Comparison of ENCODE assay signal across 8 cellular contexts in genomic region chr2:200963129-200963917, GRCh38. TPM values are rescaled to one million over a fixed set of nuclear protein-coding genes. Genes with fewer than 3 reads are reported as not detected.
DNase-seq lines count a peak whose midpoint lies in the region; ATAC-seq, FAIRE-seq and TF ChIP-seq lines count a peak whose summit lies in the region.

ORC2 (minus strand) TSS chr2:200963660; CDS start chr2:200958123, 5,537 bp downstream.

- no peaks in the 10 kb centered on the region for H3K9me3 ChIP-seq in OCI-LY3 (ENCODE audit: insufficient read depth, low read length)
- H3K9me3 ChIP-seq in endothelial cell of umbilical vein (replicated peaks; ENCODE audit: control insufficient read depth, insufficient read depth, low read length) = no peaks in the 10 kb centered on the region

- H3K9ac ChIP-seq in OCI-LY3 (ENCODE audit: low read length) = peak within 1 kb of the TSS; percentile 82
- H3K9ac ChIP-seq in endothelial cell of umbilical vein (replicated peaks; ENCODE audit: extremely low read depth, insufficient read depth, low read length) = peak within 1 kb of the TSS; percentile 87

- H4K20me1 ChIP-seq in OCI-LY3 (ENCODE audit: insufficient read depth, low read length) (peaks cover 11% of the 10 kb centered on the region; the same call in 1 of the 2 replicates), endothelial cell of umbilical vein (replicated peaks; ENCODE audit: control insufficient read depth, extremely low read depth, insufficient read depth, low read length) (no peaks in the 10 kb centered on the region)

- TF ChIP-seq CTCF in OCI-LY3 (IDR thresholded peaks at IDR 0.05; ENCODE audit: low read depth, low read length) = peak; percentile 74
- peak; percentile 66 to 75 for TF ChIP-seq CTCF in endothelial cell of umbilical vein (IDR thresholded peaks at IDR 0.05; ENCODE audit: extremely low read depth in 1 of 2, insufficient read depth in 1 of 2, low read depth in 1 of 2, low read length in 2 of 2)

- CTCF ChIA-PET in endothelial cell of umbilical vein (lab: Charles Lee) = interaction anchor here (0.5 to 2.7 kb wide), 17 partner anchors 8 to 269 kb away, joined by 3 to 56 read pairs (median 4); partner anchors contain the start of genes CASP10 and CFLAR

- DNase-seq in DMS114 treated with DMSO at 0.1 percent for 48 hours (lab: John Stamatoyannopoulos, UW; ENCODE audit: unreplicated experiment) (peak; percentile 73), HuH-7.5 (ENCODE audit: low spot score) (peak; percentile 85), endothelial cell of umbilical vein (ENCODE audit: low read depth, low spot score) (peak; percentile 95), midbrain (lab: John Stamatoyannopoulos, UW) (peak; percentile 96)
- peak; percentile 96 for DNase-seq in activated CD8-positive, alpha-beta memory T cell treated with anti-CD3 and anti-CD28 coated beads, Interleukin-2, amount 50 U/mL, for 48 hours
- peak; percentile 84 to 87 for DNase-seq in stimulated activated CD8-positive, alpha-beta memory T cell treated with anti-CD3 and anti-CD28 coated beads, Interleukin-2, amount 100 ng/mL, for 1 hour (ENCODE audit: low read depth in 2 of 2)

- peaks cover 6% of the 10 kb centered on the region for H3K36me3 ChIP-seq in OCI-LY3 (replicated peaks; ENCODE audit: low read depth, low read length)
- H3K36me3 ChIP-seq in endothelial cell of umbilical vein (ENCODE audit: control insufficient read depth in 2 of 2, extremely low read depth in 1 of 2, insufficient read depth in 2 of 2, low read length in 2 of 2) = no peaks in the 10 kb centered on the region

- H3K27ac ChIP-seq in OCI-LY3 (ENCODE audit: low read length) (peak within 1 kb of the TSS; percentile 64), endothelial cell of umbilical vein (ENCODE audit: insufficient read depth, low read depth, low read length) (peak within 1 kb of the TSS; percentile 71)

- H2AFZ ChIP-seq in OCI-LY3 (ENCODE audit: low read depth, low read length) (peak within 1 kb of the TSS; percentile 80), endothelial cell of umbilical vein (ENCODE audit: low read depth, low read length) (peak within 1 kb of the TSS; percentile 81)

- H3K4me1 ChIP-seq in OCI-LY3 (ENCODE audit: low read length) (peaks cover 47% of the 10 kb centered on the region), endothelial cell of umbilical vein (ENCODE audit: control insufficient read depth, extremely low read depth, insufficient read depth, low read length) (peaks cover 24% of the 10 kb centered on the region)

- H3K4me2 ChIP-seq in OCI-LY3 (ENCODE audit: low read length) = peak within 1 kb of the TSS; percentile 91
- peak within 1 kb of the TSS; percentile 79 for H3K4me2 ChIP-seq in endothelial cell of umbilical vein (ENCODE audit: insufficient read depth, low read length)

- intact Hi-C loops in endothelial cell of umbilical vein (cut with micrococcal nuclease) = loop anchor here (1.0 kb wide), 3 partner anchors 108 to 214 kb away; partner anchors contain the start of gene HYCC2

- dilution Hi-C loops in endothelial cell of umbilical vein (cut with MboI; ENCODE audit: extremely low pct_ligation_motif_present, low sequenced_read_pairs) = no loop called here

- peak; percentile 86 for ATAC-seq in GM21526 (IDR thresholded peaks at IDR 0.05; ENCODE audit: low FRiP score, unreplicated experiment)

- TF ChIP-seq POLR2A in endothelial cell of umbilical vein (IDR thresholded peaks at IDR 0.05; ENCODE audit: low read depth, low read length) = peak; percentile 69

- BruUV-seq in endothelial cell of umbilical vein (replicated peaks; lab: Mats Ljungman, UMichigan) = no TSS peak

- H3K9me1 ChIP-seq in endothelial cell of umbilical vein (replicated peaks; ENCODE audit: control insufficient read depth, extremely low read depth, insufficient read depth, low read length) = no peaks in the 10 kb centered on the region

- H3K79me2 ChIP-seq in OCI-LY3 (ENCODE audit: low read length) = peaks cover 58% of the 10 kb centered on the region
- peaks cover 33% of the 10 kb centered on the region for H3K79me2 ChIP-seq in endothelial cell of umbilical vein (ENCODE audit: control insufficient read depth, insufficient read depth, low read length)

- H3K27me3 ChIP-seq in OCI-LY3 (ENCODE audit: low read depth, low read length) = no peaks in the 10 kb centered on the region
- no peaks in the 10 kb centered on the region for H3K27me3 ChIP-seq in endothelial cell of umbilical vein (ENCODE audit: control insufficient read depth in 2 of 2, insufficient read depth in 2 of 2, low read length in 2 of 2)

- H3K4me3 ChIP-seq in OCI-LY3 (ENCODE audit: low read length) = peak within 1 kb of the TSS; percentile 85
- H3K4me3 ChIP-seq in endothelial cell of umbilical vein (replicated peaks in 1 of 3; ENCODE audit: insufficient read depth in 1 of 3, low read depth in 1 of 3, low read length in 3 of 3) = peak within 1 kb of the TSS; percentile 30 to 79 (median 61)

- peak; percentile 94 for FAIRE-seq in endothelial cell of umbilical vein (lab: Jason Lieb, UNC)

- POLR2A ChIA-PET in endothelial cell of umbilical vein (lab: Charles Lee) = no interaction called here

TF ChIP-seq in endothelial cell of umbilical vein, 7 proteins besides CTCF, POLR2A, EP300 and RAD21:
- TF ChIP-seq JUN (IDR thresholded peaks at IDR 0.05; ENCODE audit: borderline replicate concordance, insufficient read depth, insufficient read length, low read depth) (no peak), FOS (IDR thresholded peaks at IDR 0.05; ENCODE audit: borderline replicate concordance, insufficient read depth, low read length) (peak; percentile 25), MYC (IDR thresholded peaks at IDR 0.05; ENCODE audit: low read depth, low read length) (peak; percentile 29), POLR2AphosphoS5 (IDR thresholded peaks at IDR 0.05; ENCODE audit: insufficient read depth, low read depth, low read length) (peak; percentile 29)

RNA-seq across cellular contexts. Expression of gene ORC2, which starts in this region (rescaled TPM):
- total RNA-seq in endothelial cell of umbilical vein = 34.0 and 45.4 TPM in 2 replicates
- 2.8 and 4.2 TPM in 2 replicates for polyA plus RNA-seq in endothelial cell of umbilical vein
- 3.8 TPM in 2 replicates for polyA plus RNA-seq in endothelial cell of umbilical vein (2011; cell fraction: cytosol; rRNA removed)
- 14.1 and 19.4 TPM in 2 replicates for polyA plus RNA-seq in endothelial cell of umbilical vein (2011; cell fraction: nucleus; rRNA removed)
- polyA plus RNA-seq in endothelial cell of umbilical vein (2012) = 16.3 and 23.3 TPM in 2 replicates
- 7.9 and 8.4 TPM in 2 replicates for polyA minus RNA-seq in endothelial cell of umbilical vein
- polyA minus RNA-seq in endothelial cell of umbilical vein (2011; cell fraction: cytosol; rRNA and poly(A)+ RNA removed) = 6.7 TPM
- polyA minus RNA-seq in endothelial cell of umbilical vein (2011; cell fraction: nucleus; rRNA and poly(A)+ RNA removed) = 14.9 and 21.4 TPM in 2 replicates

Comparison
In these comparisons a context has a peak if more than half of its experiments do, and no peak if none do; other contexts are left out.
1. Peak in every context shown above with its lines: DNase-seq, ATAC-seq, H3K4me3 ChIP-seq and H3K27ac ChIP-seq.